In the genomic region with DNA sequence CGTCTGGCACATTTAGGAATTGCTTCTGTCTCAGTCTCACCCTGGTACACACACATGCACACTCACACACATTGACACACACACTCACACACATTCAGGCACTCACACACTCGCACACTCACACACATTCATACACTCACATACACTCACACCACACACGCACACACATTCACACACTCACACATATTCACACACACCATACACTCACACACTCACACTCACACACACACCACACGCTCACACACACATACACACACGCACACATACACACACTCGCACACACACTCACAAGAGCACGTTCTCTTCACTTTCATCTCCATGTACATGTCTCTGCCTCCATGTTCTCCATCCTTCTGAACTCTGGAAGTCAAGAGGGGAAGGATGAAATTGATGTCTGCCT, we compare ENCODE assay signal across 18 cellular contexts.
"Had no signal": no experiment of that assay in that cellular context is flagged by ENCODE, and none has a peak within 500 bp of the region (broad histone marks: within the 10 kb centered on the region; RNA-seq: fewer than 3 reads in every experiment).

No MANE protein-coding gene starts in this region.

- DNase-seq: activated B cell treated with CpG ODN at 0.5 μM for 24 hours; activated CD4-positive, alpha-beta memory T cell treated with anti-CD3 and anti-CD28 coated beads, Interleukin-2, amount 10 ng/mL, durations not matched to agents 7 days and 5 days; activated CD4-positive, alpha-beta T cell treated with anti-CD3 and anti-CD28 coated beads for 36 hours; activated CD4-positive, alpha-beta T cell treated with anti-CD3 and anti-CD28 coated beads, Interleukin-2, amount 50 U/mL, for 1 hour; activated naive CD4-positive, alpha-beta T cell; activated T-cell treated with anti-CD3 and anti-CD28 coated beads for 4 hours; brain microvascular endothelial cell; MM.1S; NCI-H1105 treated with DMSO at 0.1 percent for 48 hours; NCI-H1436 treated with DMSO at 0.1 percent for 48 hours; NCI-H187; NCI-H2081; NCI-H446; NCI-H524; SHP77 treated with DMSO at 0.1 percent for 48 hours had no signal

- ATAC-seq: activated CD4-positive, alpha-beta T cell treated with anti-CD3 and anti-CD28 coated beads for 36 hours; activated naive CD4-positive, alpha-beta T cell treated with anti-CD3 and anti-CD28 coated beads, Interleukin-2, amount 50 U/mL, for 72 hours had no signal

- FAIRE-seq: RCC 7860 had no signal

- H3K27ac ChIP-seq: brain microvascular endothelial cell, cardiac muscle cell had no signal

- H3K4me3 ChIP-seq: cardiac muscle cell had no signal

- H3K36me3 ChIP-seq: brain microvascular endothelial cell, cardiac muscle cell had no signal
